Comparison of ENCODE assay signal across 9 cellular contexts in the genomic region with DNA sequence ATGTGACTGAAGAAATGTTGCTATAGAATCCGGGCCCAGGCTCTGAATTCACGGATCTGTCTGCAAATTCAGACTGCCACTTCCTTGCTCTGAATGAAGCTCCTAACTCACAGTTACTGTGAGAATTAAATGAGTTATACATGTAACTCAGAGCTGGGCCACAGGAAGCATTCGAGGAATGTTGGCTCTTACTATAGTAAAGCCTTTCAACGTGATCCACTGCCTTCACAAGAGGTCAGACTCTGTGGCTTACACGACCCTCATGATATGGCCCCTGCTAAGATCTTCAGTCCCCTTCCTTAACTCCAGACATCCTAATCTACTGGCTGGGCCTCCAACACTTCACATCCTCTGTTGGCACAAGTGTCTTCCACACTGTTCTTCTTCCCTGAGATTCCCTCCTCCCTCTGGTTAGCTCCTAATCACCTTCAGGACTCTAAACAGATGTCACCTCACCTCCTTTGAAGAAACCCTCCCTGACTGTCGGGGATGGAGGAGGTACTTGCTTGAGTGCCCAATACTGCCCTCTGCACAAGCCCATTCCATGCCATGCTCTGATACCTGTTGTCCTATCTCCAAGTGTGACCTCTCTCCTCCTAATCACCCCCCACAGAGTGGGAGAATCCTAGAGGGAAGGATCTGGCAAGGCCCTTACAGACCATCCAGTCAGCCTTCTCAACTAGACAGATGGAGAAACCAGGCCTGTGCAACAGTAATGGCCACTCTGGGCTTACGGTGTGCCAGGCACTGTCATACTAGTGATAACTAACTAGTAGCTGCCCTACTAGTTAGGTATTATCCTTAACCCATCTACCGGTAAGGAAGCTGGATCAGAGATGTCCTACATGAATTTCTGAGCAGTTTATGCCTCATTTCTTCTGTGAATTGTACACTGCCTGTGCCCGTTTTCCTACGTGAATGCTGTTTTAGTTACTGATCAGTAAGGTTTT. TPM values are rescaled to one million over a fixed set of nuclear protein-coding genes. Genes with fewer than 3 reads are reported as not detected.
DNase-seq lines count a peak whose midpoint lies in the region; ATAC-seq and TF ChIP-seq lines count a peak whose summit lies in the region.
"Had no signal": no experiment of that assay in that cellular context is flagged by ENCODE, and none has a peak within 500 bp of the region (broad histone marks: within the 10 kb centered on the region; RNA-seq: fewer than 3 reads in every experiment).

No MANE protein-coding gene starts in this region.

- ATAC-seq in SK-N-SH treated with all-trans-retinoic acid at 6 μM for 48 hours = peak; percentile 5
- no peak for ATAC-seq in HG03457 (IDR thresholded peaks at IDR 0.05; ENCODE audit: unreplicated experiment)

- H3K4me3 ChIP-seq in GM12865 (ENCODE audit: low read depth, low read length) (peak overlapping the region; percentile 94), fibroblast of the aortic adventitia (ENCODE audit: low read depth, low read length) (peak overlapping the region; percentile 96), retinal pigment epithelial cell (ENCODE audit: low read length) (peak overlapping the region; percentile 76)

- no peak for TF ChIP-seq CTCF in GM12865 (IDR thresholded peaks at IDR 0.05; ENCODE audit: insufficient read depth, low read depth, low read length, missing control alignments)
- no peak for TF ChIP-seq CTCF in fibroblast of the aortic adventitia (IDR thresholded peaks at IDR 0.05; ENCODE audit: insufficient read depth, low read length)
- TF ChIP-seq CTCF in retinal pigment epithelial cell (conservative IDR thresholded peaks at IDR 0.05; ENCODE audit: low read depth, low read length) = no peak

- DNase-seq in GM12865 (ENCODE audit: low read depth) (no peak), fibroblast of the aortic adventitia (ENCODE audit: low read depth) (peak; percentile 28), retinal pigment epithelial cell (ENCODE audit: low read depth) (peak; percentile 84), NCI-H1105 (lab: John Stamatoyannopoulos, UW) (no peak), ureter (ENCODE audit: low spot score) (no peak), NCI-H187 treated with DMSO at 0.1 percent for 48 hours (lab: John Stamatoyannopoulos, UW) (no peak)
- DNase-seq: NCI-H2029 treated with DMSO at 0.1 percent for 48 hours had no signal

TF ChIP-seq in SK-N-SH treated with all-trans-retinoic acid at 6 μM for 48 hours, 23 proteins besides CTCF, POLR2A, EP300 and RAD21:
- TF ChIP-seq, protein P1, sequence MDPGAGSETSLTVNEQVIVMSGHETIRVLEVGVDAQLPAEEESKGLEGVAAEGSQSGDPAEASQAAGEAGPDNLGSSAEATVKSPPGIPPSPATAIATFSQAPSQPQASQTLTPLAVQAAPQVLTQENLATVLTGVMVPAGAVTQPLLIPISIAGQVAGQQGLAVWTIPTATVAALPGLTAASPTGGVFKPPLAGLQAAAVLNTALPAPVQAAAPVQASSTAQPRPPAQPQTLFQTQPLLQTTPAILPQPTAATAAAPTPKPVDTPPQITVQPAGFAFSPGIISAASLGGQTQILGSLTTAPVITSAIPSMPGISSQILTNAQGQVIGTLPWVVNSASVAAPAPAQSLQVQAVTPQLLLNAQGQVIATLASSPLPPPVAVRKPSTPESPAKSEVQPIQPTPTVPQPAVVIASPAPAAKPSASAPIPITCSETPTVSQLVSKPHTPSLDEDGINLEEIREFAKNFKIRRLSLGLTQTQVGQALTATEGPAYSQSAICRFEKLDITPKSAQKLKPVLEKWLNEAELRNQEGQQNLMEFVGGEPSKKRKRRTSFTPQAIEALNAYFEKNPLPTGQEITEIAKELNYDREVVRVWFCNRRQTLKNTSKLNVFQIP (CRISPR knock-in tag; IDR thresholded peaks at IDR 0.05; ENCODE audit: borderline replicate concordance, low read depth) = no peak
- TF ChIP-seq TOX (CRISPR knock-in tag; IDR thresholded peaks at IDR 0.05; ENCODE audit: borderline replicate concordance) (no peak), OSR1 (CRISPR knock-in tag; IDR thresholded peaks at IDR 0.05) (no peak), RARB (CRISPR knock-in tag; IDR thresholded peaks at IDR 0.05) (no peak), ARNTL (CRISPR knock-in tag; IDR thresholded peaks at IDR 0.05; ENCODE audit: borderline replicate concordance, low read depth) (no peak), PPARA (CRISPR knock-in tag; IDR thresholded peaks at IDR 0.05; ENCODE audit: borderline replicate concordance) (no peak)
- TF ChIP-seq, protein P2, sequence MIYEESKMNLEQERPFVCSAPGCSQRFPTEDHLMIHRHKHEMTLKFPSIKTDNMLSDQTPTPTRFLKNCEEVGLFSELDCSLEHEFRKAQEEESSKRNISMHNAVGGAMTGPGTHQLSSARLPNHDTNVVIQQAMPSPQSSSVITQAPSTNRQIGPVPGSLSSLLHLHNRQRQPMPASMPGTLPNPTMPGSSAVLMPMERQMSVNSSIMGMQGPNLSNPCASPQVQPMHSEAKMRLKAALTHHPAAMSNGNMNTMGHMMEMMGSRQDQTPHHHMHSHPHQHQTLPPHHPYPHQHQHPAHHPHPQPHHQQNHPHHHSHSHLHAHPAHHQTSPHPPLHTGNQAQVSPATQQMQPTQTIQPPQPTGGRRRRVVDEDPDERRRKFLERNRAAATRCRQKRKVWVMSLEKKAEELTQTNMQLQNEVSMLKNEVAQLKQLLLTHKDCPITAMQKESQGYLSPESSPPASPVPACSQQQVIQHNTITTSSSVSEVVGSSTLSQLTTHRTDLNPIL (CRISPR knock-in tag; IDR thresholded peaks at IDR 0.05; ENCODE audit: low read depth) = no peak

RNA-seq across cellular contexts. Expression of gene ACTR8, which starts 1.3 kb away (rescaled TPM):
- total RNA-seq in fibroblast of the aortic adventitia (ENCODE audit: low replicate concordance) (19.2 and 29.5 TPM in 2 replicates), ureter (29.6 TPM)

RNA-seq across cellular contexts. Expression of gene SELENOK, which starts 11.0 kb away (rescaled TPM):
- 18.3 and 25.9 TPM in 2 replicates for total RNA-seq in fibroblast of the aortic adventitia (ENCODE audit: low replicate concordance)
- total RNA-seq in ureter = 31.9 TPM

RNA-seq across cellular contexts. Expression of gene IL17RB, which starts 34.3 kb away (rescaled TPM):
- total RNA-seq in fibroblast of the aortic adventitia (ENCODE audit: low replicate concordance) = 0.81 TPM in 1 of 2 replicates, not detected in the other
- total RNA-seq in ureter = 0.65 TPM

RNA-seq across cellular contexts. Expression of gene CHDH, which starts 34.5 kb away (rescaled TPM):
- total RNA-seq in fibroblast of the aortic adventitia (ENCODE audit: low replicate concordance) = 1.3 and 7.9 TPM in 2 replicates
- total RNA-seq in ureter = 0.60 TPM

Comparison
In these comparisons a context has a peak if more than half of its experiments do, and no peak if none do; other contexts are left out.
1. DNase-seq: peak in fibroblast of the aortic adventitia (single experiment) and retinal pigment epithelial cell (single experiment); none in GM12865 (single experiment), NCI-H1105 (single experiment), ureter (single experiment) and NCI-H187 treated with DMSO at 0.1 percent for 48 hours (single experiment).
2. Peak in every context shown above with its lines, with median percentiles within 50 percentile points of each other: H3K4me3 ChIP-seq.